Comparison of ENCODE assay signal across 8 cellular contexts in genomic region chr12:121811434-121812319, GRCh38. TPM values are rescaled to one million over a fixed set of nuclear protein-coding genes. Genes with fewer than 3 reads are reported as not detected.
DNase-seq lines count a peak whose midpoint lies in the region; ATAC-seq and TF ChIP-seq lines count a peak whose summit lies in the region.

No MANE protein-coding gene starts in this region.

- H3K27ac Mint-ChIP-seq in activated CD4-positive, alpha-beta T cell treated with anti-CD3 and anti-CD28 coated beads for 36 hours: peak overlapping the region; percentile 69

- H3K27me3 Mint-ChIP-seq in activated CD4-positive, alpha-beta T cell treated with anti-CD3 and anti-CD28 coated beads for 36 hours: no peaks in the 10 kb centered on the region

- H3K4me3 ChIP-seq in coronary artery: peak overlapping the region; percentile 86

- peaks cover 40% of the 10 kb centered on the region for H3K4me1 Mint-ChIP-seq in activated CD4-positive, alpha-beta T cell treated with anti-CD3 and anti-CD28 coated beads for 36 hours

- intact Hi-C loops in activated CD4-positive, alpha-beta T cell treated with anti-CD3 and anti-CD28 coated beads for 36 hours (cut with DNase I, micrococcal nuclease): loop anchor here (1.0 to 5.0 kb wide), 7 partner anchors 7 to 99 kb away; partner anchors contain the start of genes SETD1B (in 2 of the 2), PSMD9 (in 1 of the 2) and TMEM120B (in 1 of the 2)

- POLR2A ChIA-PET in activated CD4-positive, alpha-beta T cell treated with anti-CD3 and anti-CD28 coated beads for 36 hours (lab: Charles Lee): interaction anchor here (1.2 to 3.4 kb wide), 4 partner anchors 9 to 30 kb away, joined by 3 to 32 read pairs (median 12); partner anchors contain the start of gene RHOF

- TF ChIP-seq CTCF in coronary artery (IDR thresholded peaks at IDR 0.05): peak; percentile 99

- peaks cover 43% of the 10 kb centered on the region for H3K36me3 Mint-ChIP-seq in activated CD4-positive, alpha-beta T cell treated with anti-CD3 and anti-CD28 coated beads for 36 hours (ENCODE audit: low read depth)

- no peaks in the 10 kb centered on the region for H3K27me3 ChIP-seq in layer of hippocampus (ENCODE audit: control insufficient read depth, insufficient read depth, low read length)

- no peaks in the 10 kb centered on the region for H3K9me3 Mint-ChIP-seq in activated CD4-positive, alpha-beta T cell treated with anti-CD3 and anti-CD28 coated beads for 36 hours (ENCODE audit: low read depth)

- ATAC-seq in HG02623 (IDR thresholded peaks at IDR 0.05; ENCODE audit: unreplicated experiment): peak; percentile 57
- ATAC-seq in activated CD4-positive, alpha-beta T cell treated with anti-CD3 and anti-CD28 coated beads for 36 hours: peak; percentile 86

- CTCF ChIA-PET in activated CD4-positive, alpha-beta T cell treated with anti-CD3 and anti-CD28 coated beads for 36 hours (lab: Charles Lee): interaction anchor here (0.5 to 13.0 kb wide), 32 partner anchors 9 to 694 kb away, joined by 3 to 439 read pairs (median 4); partner anchors contain the start of genes PSMD9, RHOF and TMEM120B

- DNase-seq in DMS 273 (lab: John Stamatoyannopoulos, UW; ENCODE audit: unreplicated experiment): peak; percentile 76
- DNase-seq in DMS 273 treated with DMSO at 0.1 percent for 48 hours (lab: John Stamatoyannopoulos, UW): no peak
- peak; percentile 78 for DNase-seq in NCI-H2196 (lab: John Stamatoyannopoulos, UW; ENCODE audit: unreplicated experiment)
- DNase-seq in activated CD4-positive, alpha-beta T cell treated with anti-CD3 and anti-CD28 coated beads for 36 hours: peak; percentile 82
- no peak for DNase-seq in coronary artery (ENCODE audit: low spot score)
- peak; percentile 67 for DNase-seq in stimulated activated CD4-positive, alpha-beta T cell treated with anti-CD3 and anti-CD28 coated beads, Interleukin-4, amount 100 ng/mL, for 24 hours

- peak overlapping the region; percentile 73 for H3K4me3 Mint-ChIP-seq in activated CD4-positive, alpha-beta T cell treated with anti-CD3 and anti-CD28 coated beads for 36 hours

- H3K27ac ChIP-seq in coronary artery: peak overlapping the region; percentile 74 to 93
- peak overlapping the region; percentile 68 for H3K27ac ChIP-seq in layer of hippocampus (ENCODE audit: low read depth, low read length)

RNA-seq across cellular contexts. Expression of gene SETD1B, which starts 7.9 kb away (rescaled TPM):
- total RNA-seq in activated CD4-positive, alpha-beta T cell treated with anti-CD3 and anti-CD28 coated beads for 36 hours: 10 to 100 TPM; 13.7 to 14.0 TPM

RNA-seq across cellular contexts. Expression of gene RHOF, which starts 18.2 kb away (rescaled TPM):
- 100 to 1,000 TPM in 1 of 2 experiments, 10 to 100 TPM in 1; 100.0 to 105 TPM for total RNA-seq in activated CD4-positive, alpha-beta T cell treated with anti-CD3 and anti-CD28 coated beads for 36 hours

RNA-seq across cellular contexts. Expression of gene HPD, which starts 47.0 kb away (rescaled TPM):
- total RNA-seq in activated CD4-positive, alpha-beta T cell treated with anti-CD3 and anti-CD28 coated beads for 36 hours: not detected

Comparison
In these comparisons a context has a peak if more than half of its experiments do, and no peak if none do; other contexts are left out.
1. DNase-seq: peak in DMS 273 (single experiment), NCI-H2196 (single experiment), activated CD4-positive, alpha-beta T cell treated with anti-CD3 and anti-CD28 coated beads for 36 hours (single experiment) and stimulated activated CD4-positive, alpha-beta T cell treated with anti-CD3 and anti-CD28 coated beads, Interleukin-4, amount 100 ng/mL, for 24 hours (single experiment); none in DMS 273 treated with DMSO at 0.1 percent for 48 hours (single experiment) and coronary artery (single experiment).